In genomic region chr3:120680193-120680894, GRCh38 we compare ENCODE assay signal across 20 cellular contexts. TPM values are rescaled to one million over a fixed set of nuclear protein-coding genes. Genes with fewer than 3 reads are reported as not detected.
DNase-seq lines count a peak whose midpoint lies in the region; FAIRE-seq and TF ChIP-seq lines count a peak whose summit lies in the region.
"Had no signal": no experiment of that assay in that cellular context is flagged by ENCODE, and none has a peak within 500 bp of the region (broad histone marks: within the 10 kb centered on the region; RNA-seq: fewer than 3 reads in every experiment).

No MANE protein-coding gene starts in this region.

- no peak overlapping the region for H3K9ac ChIP-seq in neural progenitor cell

- peak; percentile 21 for FAIRE-seq in RCC 7860 (lab: Jason Lieb, UNC)

- peak overlapping the region; percentile 45 for H3K4me3 Mint-ChIP-seq in neural progenitor cell
- H3K4me3 Mint-ChIP-seq: activated CD4-positive, alpha-beta T cell treated with anti-CD3 and anti-CD28 coated beads, Interleukin-2, amount 10 ng/mL, durations not matched to agents 24 days and 14 days; activated naive CD4-positive, alpha-beta T cell treated with anti-CD3 and anti-CD28 coated beads, Interleukin-2, amount 50 U/mL, for 24 hours; CD4-positive, alpha-beta T cell; memory B cell; stimulated activated naive CD8-positive, alpha-beta T cell treated with anti-CD3 and anti-CD28 coated beads, Interleukin-15, Interleukin-2, amounts not matched to agents 100 ng/mL and 50 ng/mL, for 24 hours; T-helper 1 cell treated with Interleukin-12 subunit alpha and Interleukin-12 subunit beta and Interleukin-4 antibody, amounts not matched to agents 30 μg/mL and 1 μg/mL, for 36 hours had no signal

- no peaks in the 10 kb centered on the region for H4K20me1 ChIP-seq in hepatocyte (ENCODE audit: insufficient read depth, poor library complexity, severe bottlenecking)
- no peaks in the 10 kb centered on the region for H4K20me1 ChIP-seq in neural progenitor cell (ENCODE audit: low read depth)

- no peak for DNase-seq in RCC 7860 (ENCODE audit: low spot score)
- no peak for DNase-seq in hepatocyte (ENCODE audit: low spot score)
- DNase-seq in neural progenitor cell (ENCODE audit: low spot score): no peak
- DNase-seq in NCI-H2107 (lab: John Stamatoyannopoulos, UW): no peak
- no peak for DNase-seq in NCI-H1417 treated with DMSO at 0.1 percent for 48 hours (lab: John Stamatoyannopoulos, UW)
- no peak for DNase-seq in NCI-H2171 (lab: John Stamatoyannopoulos, UW)
- no peak for DNase-seq in SW 1271 (lab: John Stamatoyannopoulos, UW)
- DNase-seq: activated CD4-positive, alpha-beta T cell treated with anti-CD3 and anti-CD28 coated beads, Interleukin-2, amount 10 ng/mL, durations not matched to agents 24 days and 14 days; CD4-positive, alpha-beta T cell; Kasumi-1; left cardiac atrium; NCI-H1694; NCI-H526; RPMI8226; stimulated activated CD4-positive, alpha-beta T cell treated with anti-CD3 and anti-CD28 coated beads, Interleukin-15, amount 100 ng/mL, for 24 hours had no signal

- peaks cover 61% of the 10 kb centered on the region for H3K4me1 Mint-ChIP-seq in neural progenitor cell
- H3K4me1 Mint-ChIP-seq: activated naive CD4-positive, alpha-beta T cell treated with anti-CD3 and anti-CD28 coated beads, Interleukin-2, amount 50 U/mL, for 24 hours had no signal

- peaks cover 36% of the 10 kb centered on the region for H3K79me2 ChIP-seq in hepatocyte
- no peaks in the 10 kb centered on the region for H3K79me2 ChIP-seq in neural progenitor cell (ENCODE audit: low read depth)

- no peaks in the 10 kb centered on the region for H3K9me3 ChIP-seq in hepatocyte (ENCODE audit: low read depth)
- H3K9me3 ChIP-seq in neural progenitor cell (ENCODE audit: low read depth): no peaks in the 10 kb centered on the region
- H3K9me3 ChIP-seq: tibial nerve had no signal

- no peaks in the 10 kb centered on the region for H3K27me3 ChIP-seq in hepatocyte
- no peaks in the 10 kb centered on the region for H3K27me3 ChIP-seq in neural progenitor cell
- H3K27me3 ChIP-seq: tibial nerve had no signal

- no peaks in the 10 kb centered on the region for H3K36me3 Mint-ChIP-seq in neural progenitor cell
- H3K36me3 Mint-ChIP-seq: memory B cell had no signal

- peaks cover 7% of the 10 kb centered on the region for H3K27me3 Mint-ChIP-seq in neural progenitor cell (ENCODE audit: insufficient read depth, low read depth)
- H3K27me3 Mint-ChIP-seq: activated naive CD4-positive, alpha-beta T cell treated with anti-CD3 and anti-CD28 coated beads, Interleukin-2, amount 50 U/mL, for 24 hours; CD4-positive, alpha-beta T cell; memory B cell had no signal

- H2AFZ ChIP-seq in hepatocyte: no peak overlapping the region
- H2AFZ ChIP-seq in neural progenitor cell (replicated peaks): no peak overlapping the region

- peak overlapping the region; percentile 91 for H3K27ac Mint-ChIP-seq in neural progenitor cell
- H3K27ac Mint-ChIP-seq: activated CD4-positive, alpha-beta T cell treated with anti-CD3 and anti-CD28 coated beads, Interleukin-2, amount 10 ng/mL, durations not matched to agents 24 days and 14 days; activated naive CD4-positive, alpha-beta T cell treated with anti-CD3 and anti-CD28 coated beads, Interleukin-2, amount 50 U/mL, for 24 hours; CD4-positive, alpha-beta T cell; stimulated activated naive CD8-positive, alpha-beta T cell treated with anti-CD3 and anti-CD28 coated beads, Interleukin-15, Interleukin-2, amounts not matched to agents 100 ng/mL and 50 ng/mL, for 24 hours; T-helper 1 cell treated with Interleukin-12 subunit alpha and Interleukin-12 subunit beta and Interleukin-4 antibody, amounts not matched to agents 30 μg/mL and 1 μg/mL, for 36 hours had no signal

- H3K9me2 ChIP-seq in hepatocyte (replicated peaks; ENCODE audit: insufficient read depth): no peaks in the 10 kb centered on the region

- TF ChIP-seq CTCF in hepatocyte (IDR thresholded peaks at IDR 0.05; ENCODE audit: poor library complexity) (no peak), neural progenitor cell (IDR thresholded peaks at IDR 0.05) (no peak)

- H3K27ac ChIP-seq in hepatocyte (peak overlapping the region; percentile 98), neural progenitor cell (no peak overlapping the region)
- H3K27ac ChIP-seq: tibial nerve had no signal

- peaks cover 31% of the 10 kb centered on the region for H3K4me1 ChIP-seq in hepatocyte (ENCODE audit: insufficient read depth)
- H3K4me1 ChIP-seq in neural progenitor cell: peaks cover 37% of the 10 kb centered on the region

- H3K36me3 ChIP-seq in hepatocyte (replicated peaks; ENCODE audit: insufficient read depth, low read depth) (no peaks in the 10 kb centered on the region), neural progenitor cell (no peaks in the 10 kb centered on the region)
- H3K36me3 ChIP-seq: tibial nerve had no signal

- H3F3A ChIP-seq in neural progenitor cell (ENCODE audit: low read depth): peaks cover 15% of the 10 kb centered on the region

- 80% methylated on average over 3 of the region's 3 CpGs for WGBS in hepatocyte (ENCODE audit: low lambda C conversion rate, missing lambda C conversion rate)

- peak overlapping the region; percentile 56 for H3K4me2 ChIP-seq in hepatocyte
- no peak overlapping the region for H3K4me2 ChIP-seq in neural progenitor cell

- peak overlapping the region; percentile 17 for H3K4me3 ChIP-seq in hepatocyte
- no peak overlapping the region for H3K4me3 ChIP-seq in neural progenitor cell

- H3K9me3 Mint-ChIP-seq in neural progenitor cell: no peaks in the 10 kb centered on the region
- H3K9me3 Mint-ChIP-seq: activated CD4-positive, alpha-beta T cell treated with anti-CD3 and anti-CD28 coated beads, Interleukin-2, amount 10 ng/mL, durations not matched to agents 24 days and 14 days; T-helper 1 cell treated with Interleukin-12 subunit alpha and Interleukin-12 subunit beta and Interleukin-4 antibody, amounts not matched to agents 30 μg/mL and 1 μg/mL, for 36 hours had no signal

RNA-seq across cellular contexts. Expression of gene HGD, which starts 1.7 kb away (rescaled TPM):
- total RNA-seq in hepatocyte (48.3 and 64.6 TPM in 2 replicates), neural progenitor cell (ENCODE audit: low replicate concordance) (0.28 TPM in 1 of 2 replicates, not detected in the other)
- polyA plus RNA-seq in hepatocyte: 47.7 and 63.6 TPM in 2 replicates
- total RNA-seq: tibial nerve had no signal

Comparison
In these comparisons a context has a peak if more than half of its experiments do, and no peak if none do; other contexts are left out.
1. RNA of gene HGD, which starts 1.7 kb away (total RNA-seq): 48.3 to 64.6 TPM in hepatocyte; 0.28 TPM in neural progenitor cell; every median in the first group is over 10 times any median in the second.